8 cellular contexts compared by ENCODE assay signal in genomic region chr1:205678286-205679111, GRCh38. TPM values are rescaled to one million over a fixed set of nuclear protein-coding genes. Genes with fewer than 3 reads are reported as not detected.
DNase-seq lines count a peak whose midpoint lies in the region; ATAC-seq and TF ChIP-seq lines count a peak whose summit lies in the region.

No MANE protein-coding gene starts in this region.

- H3K36me3 ChIP-seq in HUES6 (ENCODE audit: control insufficient read depth, insufficient read depth, low read length) = no peaks in the 10 kb centered on the region

- no peak overlapping the region for H3K27ac Mint-ChIP-seq in activated T-helper 17 cell treated with anti-CD3 and anti-CD28 coated beads, Interleukin-2, amount 50 U/mL, for 72 hours

- peak overlapping the region; percentile 71 for H3K4me3 Mint-ChIP-seq in activated T-helper 17 cell treated with anti-CD3 and anti-CD28 coated beads, Interleukin-2, amount 50 U/mL, for 72 hours

- peak overlapping the region; percentile 60 for H3K9ac ChIP-seq in HUES6 (ENCODE audit: low read length)

- no peaks in the 10 kb centered on the region for H3K9me3 ChIP-seq in HUES6 (ENCODE audit: control insufficient read depth, insufficient read depth, low read depth, low read length)

- peak; percentile 45 for DNase-seq in hepatic stellate cell (ENCODE audit: low spot score)
- DNase-seq in putamen (ENCODE audit: low spot score) = peak; percentile 52
- DNase-seq in foreskin keratinocyte = no peak
- no peak for DNase-seq in DMS79 (lab: John Stamatoyannopoulos, UW)

- H3K9me3 Mint-ChIP-seq in activated T-helper 17 cell treated with anti-CD3 and anti-CD28 coated beads, Interleukin-2, amount 50 U/mL, for 72 hours = no peaks in the 10 kb centered on the region

- H3K36me3 Mint-ChIP-seq in activated T-helper 17 cell treated with anti-CD3 and anti-CD28 coated beads, Interleukin-2, amount 50 U/mL, for 72 hours (ENCODE audit: low read depth) = no peaks in the 10 kb centered on the region

- H3K4me1 Mint-ChIP-seq in activated T-helper 17 cell treated with anti-CD3 and anti-CD28 coated beads, Interleukin-2, amount 50 U/mL, for 72 hours = peaks cover 4% of the 10 kb centered on the region

- H3K27me3 Mint-ChIP-seq in activated T-helper 17 cell treated with anti-CD3 and anti-CD28 coated beads, Interleukin-2, amount 50 U/mL, for 72 hours = peaks cover 23% of the 10 kb centered on the region

- peaks cover 4% of the 10 kb centered on the region; the same call in 1 of the 2 replicates for H3K27me3 ChIP-seq in HUES6 (ENCODE audit: control insufficient read depth, insufficient read depth, low read length)
- peaks cover 5% of the 10 kb centered on the region for H3K27me3 ChIP-seq in foreskin keratinocyte

- TF ChIP-seq CTCF in foreskin keratinocyte (conservative IDR thresholded peaks at IDR 0.05) = no peak

- H3K4me1 ChIP-seq in HUES6 (ENCODE audit: control insufficient read depth, insufficient read depth, low read length) (peaks cover 34% of the 10 kb centered on the region), foreskin keratinocyte (no peaks in the 10 kb centered on the region)

- ATAC-seq in activated T-helper 17 cell treated with anti-CD3 and anti-CD28 coated beads, Interleukin-2, amount 50 U/mL, for 72 hours (replicated peaks) = no peak
- no peak for ATAC-seq in HG02884 (IDR thresholded peaks at IDR 0.05; ENCODE audit: unreplicated experiment)
- no peak for ATAC-seq in foreskin keratinocyte
- ATAC-seq in GM21723 (IDR thresholded peaks at IDR 0.05; ENCODE audit: unreplicated experiment) = no peak

- H3K27ac ChIP-seq in HUES6 (ENCODE audit: low read depth, low read length) (no peak overlapping the region), foreskin keratinocyte (no peak overlapping the region)

- peak overlapping the region; percentile 88 for H3K4me3 ChIP-seq in HUES6 (ENCODE audit: low read depth, low read length)

RNA-seq across cellular contexts. Expression of gene SLC45A3, which starts 1.8 kb away (rescaled TPM):
- under 1 TPM; 0.37 to 0.63 TPM for total RNA-seq in activated T-helper 17 cell treated with anti-CD3 and anti-CD28 coated beads, Interleukin-2, amount 50 U/mL, for 72 hours
- 5.1 TPM in 2 replicates for total RNA-seq in foreskin keratinocyte
- 3.9 and 4.4 TPM in 2 replicates for polyA plus RNA-seq in foreskin keratinocyte

RNA-seq across cellular contexts. Expression of gene ELK4, which starts 46.7 kb away (rescaled TPM):
- total RNA-seq in activated T-helper 17 cell treated with anti-CD3 and anti-CD28 coated beads, Interleukin-2, amount 50 U/mL, for 72 hours = 10 to 100 TPM; 72.9 to 76.4 TPM
- total RNA-seq in foreskin keratinocyte = 23.6 and 23.8 TPM in 2 replicates
- polyA plus RNA-seq in foreskin keratinocyte = 3.4 and 4.6 TPM in 2 replicates

Comparison
In these comparisons a context has a peak if more than half of its experiments do, and no peak if none do; other contexts are left out.
1. DNase-seq: peak in hepatic stellate cell (single experiment) and putamen (single experiment); none in foreskin keratinocyte (0 of 2) and DMS79 (single experiment).